ENCODE assay signal across 1 cellular context in genomic region chr9:81609782-81610738, GRCh38.
TF ChIP-seq lines count a peak whose summit lies in the region.

No MANE protein-coding gene starts in this region.

TF ChIP-seq in HepG2, 621 proteins besides CTCF, POLR2A, EP300 and RAD21 (continued from another document and continues in another):
- no peak for TF ChIP-seq ZNF501 (CRISPR knock-in tag; IDR thresholded peaks at IDR 0.05)
- peak in 1 of 2 experiments; percentile 36; a peak in 1 of 4 replicates for TF ChIP-seq REST (IDR thresholded peaks at IDR 0.05; ENCODE audit: borderline replicate concordance in 1 of 2, low read depth in 1 of 2, low read length in 2 of 2)
- no peak for TF ChIP-seq ZFP36 (IDR thresholded peaks at IDR 0.05; ENCODE audit: borderline replicate concordance, low read depth, low read length, partially characterized antibody)
- TF ChIP-seq ZBTB3 (CRISPR knock-in tag; IDR thresholded peaks at IDR 0.05; ENCODE audit: borderline replicate concordance, low read depth), result no peak
- no peak for TF ChIP-seq JARID2 (CRISPR knock-in tag; IDR thresholded peaks at IDR 0.05; ENCODE audit: insufficient replicate concordance)
- TF ChIP-seq KDM4B (CRISPR knock-in tag; IDR thresholded peaks at IDR 0.05), result no peak
- no peak for TF ChIP-seq NR3C1 (CRISPR knock-in tag; IDR thresholded peaks at IDR 0.05)
- TF ChIP-seq ARNT2 (CRISPR knock-in tag; IDR thresholded peaks at IDR 0.05; ENCODE audit: low read depth), result no peak
- TF ChIP-seq ELF4 (CRISPR knock-in tag; IDR thresholded peaks at IDR 0.05; ENCODE audit: borderline replicate concordance), result no peak; the same call in 1 of the 2 replicates
- TF ChIP-seq FLYWCH1 (CRISPR knock-in tag; IDR thresholded peaks at IDR 0.05), result no peak
- TF ChIP-seq SNAI1 (CRISPR knock-in tag; IDR thresholded peaks at IDR 0.05; ENCODE audit: borderline replicate concordance), result 0 out of 2 replicates have a peak, but pooled peaks have one; percentile 21
- TF ChIP-seq ZNF17 (CRISPR knock-in tag; IDR thresholded peaks at IDR 0.05), result no peak
- TF ChIP-seq TFE3 (CRISPR knock-in tag; IDR thresholded peaks at IDR 0.05), result peak; percentile 58; the same call in 1 of the 2 replicates
- peak; percentile 68; the same call in 1 of the 2 replicates for TF ChIP-seq PHF21A (CRISPR knock-in tag; IDR thresholded peaks at IDR 0.05)
- TF ChIP-seq ZNF382 (CRISPR knock-in tag; IDR thresholded peaks at IDR 0.05; ENCODE audit: borderline replicate concordance), result no peak
- TF ChIP-seq KIAA2018 (CRISPR knock-in tag; IDR thresholded peaks at IDR 0.05; ENCODE audit: borderline replicate concordance), result no peak
- TF ChIP-seq NFE2 (CRISPR knock-in tag; IDR thresholded peaks at IDR 0.05), result no peak
- no peak for TF ChIP-seq ATF4 (CRISPR knock-in tag; IDR thresholded peaks at IDR 0.05)
- TF ChIP-seq HOXD1 (CRISPR knock-in tag; IDR thresholded peaks at IDR 0.05), result peak; percentile 55; the same call in 1 of the 2 replicates
- TF ChIP-seq PREB (CRISPR knock-in tag; IDR thresholded peaks at IDR 0.05), result no peak
- TF ChIP-seq ZNF496 (CRISPR knock-in tag; IDR thresholded peaks at IDR 0.05; ENCODE audit: insufficient replicate concordance), result no peak
- TF ChIP-seq BCL3 (CRISPR knock-in tag; IDR thresholded peaks at IDR 0.05), result no peak
- no peak for TF ChIP-seq RBM39 (IDR thresholded peaks at IDR 0.05; ENCODE audit: low read depth, low read length, poor library complexity, severe bottlenecking)
- TF ChIP-seq JDP2 (CRISPR knock-in tag; IDR thresholded peaks at IDR 0.05; ENCODE audit: borderline replicate concordance), result no peak
- TF ChIP-seq ZNF350 (CRISPR knock-in tag; IDR thresholded peaks at IDR 0.05; ENCODE audit: borderline replicate concordance, low read depth), result no peak
- TF ChIP-seq ZIK1 (CRISPR knock-in tag; IDR thresholded peaks at IDR 0.05; ENCODE audit: borderline replicate concordance, low read depth), result no peak
- TF ChIP-seq HNF4A (CRISPR knock-in tag; IDR thresholded peaks at IDR 0.05), result peak; percentile 84
- no peak for TF ChIP-seq ZBTB14 (CRISPR knock-in tag; IDR thresholded peaks at IDR 0.05)
- peak; percentile 59; the same call in 1 of the 2 replicates for TF ChIP-seq SMAD3 (CRISPR knock-in tag; IDR thresholded peaks at IDR 0.05)
- no peak for TF ChIP-seq NFKB2 (CRISPR knock-in tag; IDR thresholded peaks at IDR 0.05; ENCODE audit: borderline replicate concordance)
- TF ChIP-seq ZNF609 (CRISPR knock-in tag; IDR thresholded peaks at IDR 0.05; ENCODE audit: borderline replicate concordance), result peak; percentile 98
- no peak for TF ChIP-seq KDM2A (CRISPR knock-in tag; IDR thresholded peaks at IDR 0.05; ENCODE audit: borderline replicate concordance, low read depth)
- peak; percentile 74 for TF ChIP-seq ERF (CRISPR knock-in tag; IDR thresholded peaks at IDR 0.05)
- no peak for TF ChIP-seq SP4 (CRISPR knock-in tag; IDR thresholded peaks at IDR 0.05)
- no peak for TF ChIP-seq MAF1 (CRISPR knock-in tag; IDR thresholded peaks at IDR 0.05; ENCODE audit: borderline replicate concordance)
- 0 out of 2 replicates have a peak, but pooled peaks have one; percentile 47 for TF ChIP-seq SMYD3 (CRISPR knock-in tag; IDR thresholded peaks at IDR 0.05)
